1 cellular context compared by ENCODE assay signal in the genomic region with DNA sequence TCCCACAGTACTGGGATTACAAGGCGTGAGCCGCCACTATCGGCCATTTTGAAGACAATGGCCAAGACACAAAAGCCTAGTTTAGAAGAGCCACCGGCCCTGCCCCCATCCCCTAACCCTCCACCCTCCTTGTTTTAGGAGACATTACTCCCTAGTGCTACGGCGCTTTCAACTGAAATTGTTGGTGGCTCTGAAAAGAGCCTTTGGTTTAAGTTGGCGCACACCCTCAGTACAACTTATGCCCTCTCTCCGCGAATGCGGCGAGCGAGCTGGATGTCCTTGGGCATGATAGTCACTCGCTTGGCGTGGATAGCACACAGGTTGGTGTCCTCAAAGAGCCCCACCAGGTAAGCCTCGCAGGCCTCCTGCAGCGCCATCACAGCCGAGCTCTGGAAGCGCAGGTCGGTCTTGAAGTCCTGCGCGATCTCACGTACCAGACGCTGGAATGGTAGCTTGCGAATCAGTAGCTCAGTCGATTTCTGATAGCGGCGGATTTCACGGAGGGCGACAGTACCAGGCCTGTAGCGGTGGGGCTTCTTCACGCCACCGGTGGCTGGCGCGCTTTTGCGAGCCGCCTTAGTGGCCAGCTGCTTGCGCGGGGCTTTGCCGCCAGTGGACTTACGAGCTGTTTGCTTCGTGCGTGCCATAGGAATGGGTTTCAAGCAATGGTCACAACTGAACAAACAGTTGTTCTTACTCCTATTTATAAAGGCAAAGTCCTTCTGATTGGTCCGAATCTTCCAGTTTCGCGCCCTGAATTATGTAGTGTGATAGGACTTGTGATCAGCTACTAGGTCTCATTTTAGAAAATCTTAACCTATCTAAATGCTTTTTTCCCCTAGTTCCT.
TF ChIP-seq lines count a peak whose summit lies in the region.

No MANE protein-coding gene starts in this region.

TF ChIP-seq in K562, 482 proteins besides CTCF, POLR2A, EP300 and RAD21 (continued from another document and continues in another):
- 0 out of 2 replicates have a peak, but pooled peaks have one; percentile 12 for TF ChIP-seq NR4A1 (CRISPR knock-in tag; IDR thresholded peaks at IDR 0.05)
- TF ChIP-seq NR4A1 (tag; IDR thresholded peaks at IDR 0.05), result 0 out of 2 replicates have a peak, but pooled peaks have one; percentile 44
- TF ChIP-seq ZKSCAN8 (CRISPR knock-in tag; IDR thresholded peaks at IDR 0.05), result no peak
- TF ChIP-seq BRD9 (IDR thresholded peaks at IDR 0.05; ENCODE audit: low read depth, partially characterized antibody), result peak; percentile 84
- no peak for TF ChIP-seq E2F3 (CRISPR knock-in tag; IDR thresholded peaks at IDR 0.05)
- TF ChIP-seq CEBPB (tag; IDR thresholded peaks at IDR 0.05), result no peak
- TF ChIP-seq ILF3 (IDR thresholded peaks at IDR 0.05; ENCODE audit: borderline replicate concordance), result no peak
- TF ChIP-seq POLR2AphosphoS5 (IDR thresholded peaks at IDR 0.05; ENCODE audit: control insufficient read depth, insufficient read depth, low read depth, low read length), result peak; percentile 85
- TF ChIP-seq FOXM1 (IDR thresholded peaks at IDR 0.05; ENCODE audit: low read depth), result no peak
- peak; percentile 91; the same call in 1 of the 2 replicates for TF ChIP-seq FOXM1 (CRISPR knock-in tag; IDR thresholded peaks at IDR 0.05; ENCODE audit: low read depth)
- peak; percentile 86 for TF ChIP-seq THRA (IDR thresholded peaks at IDR 0.05)
- peak; percentile 70 to 77 for TF ChIP-seq NRF1 (conservative IDR thresholded peaks at IDR 0.05 in 1 of 2, IDR thresholded peaks at IDR 0.05 in 1 of 2)
- no peak for TF ChIP-seq STAT5A (IDR thresholded peaks at IDR 0.05; ENCODE audit: borderline replicate concordance, low read length)
- 0 out of 2 replicates have a peak, but pooled peaks have one; percentile 36 for TF ChIP-seq MTA1 (IDR thresholded peaks at IDR 0.05; ENCODE audit: borderline replicate concordance)
- peak; percentile 92 for TF ChIP-seq HNRNPLL (IDR thresholded peaks at IDR 0.05; ENCODE audit: low read depth, low read length, poor library complexity, severe bottlenecking)
- peak; percentile 87 for TF ChIP-seq PRPF4 (IDR thresholded peaks at IDR 0.05; ENCODE audit: insufficient read depth, low read depth, low read length, poor library complexity, severe bottlenecking)
- TF ChIP-seq MNT (conservative IDR thresholded peaks at IDR 0.05), result peak in 1 of 2 experiments; percentile 19; a peak in 1 of 4 replicates
- TF ChIP-seq ESRRA (IDR thresholded peaks at IDR 0.05; ENCODE audit: borderline replicate concordance, low read depth), result peak; percentile 62
- TF ChIP-seq XRCC5 (IDR thresholded peaks at IDR 0.05; ENCODE audit: low read depth, low read length), result no peak
- TF ChIP-seq RCOR1 (IDR thresholded peaks at IDR 0.05; ENCODE audit: borderline replicate concordance in 1 of 2, low read depth in 2 of 2, low read length in 2 of 2), result 0 out of 4 replicates have a peak, but pooled peaks of 1 of the 2 experiments have one; percentile 2
- no peak; a peak in 1 of 4 replicates for TF ChIP-seq TEAD1 (CRISPR knock-in tag; IDR thresholded peaks at IDR 0.05)
- TF ChIP-seq, protein P1, sequence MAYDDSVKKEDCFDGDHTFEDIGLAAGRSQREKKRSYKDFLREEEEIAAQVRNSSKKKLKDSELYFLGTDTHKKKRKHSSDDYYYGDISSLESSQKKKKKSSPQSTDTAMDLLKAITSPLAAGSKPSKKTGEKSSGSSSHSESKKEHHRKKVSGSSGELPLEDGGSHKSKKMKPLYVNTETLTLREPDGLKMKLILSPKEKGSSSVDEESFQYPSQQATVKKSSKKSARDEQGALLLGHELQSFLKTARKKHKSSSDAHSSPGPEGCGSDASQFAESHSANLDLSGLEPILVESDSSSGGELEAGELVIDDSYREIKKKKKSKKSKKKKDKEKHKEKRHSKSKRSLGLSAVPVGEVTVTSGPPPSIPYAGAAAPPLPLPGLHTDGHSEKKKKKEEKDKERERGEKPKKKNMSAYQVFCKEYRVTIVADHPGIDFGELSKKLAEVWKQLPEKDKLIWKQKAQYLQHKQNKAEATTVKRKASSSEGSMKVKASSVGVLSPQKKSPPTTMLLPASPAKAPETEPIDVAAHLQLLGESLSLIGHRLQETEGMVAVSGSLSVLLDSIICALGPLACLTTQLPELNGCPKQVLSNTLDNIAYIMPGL (CRISPR knock-in tag; IDR thresholded peaks at IDR 0.05), result no peak
- no peak for TF ChIP-seq RFX7 (CRISPR knock-in tag; IDR thresholded peaks at IDR 0.05)
- TF ChIP-seq FIP1L1 (IDR thresholded peaks at IDR 0.05; ENCODE audit: low read depth, low read length, poor library complexity, severe bottlenecking), result peak; percentile 82
- TF ChIP-seq HNRNPUL1 (IDR thresholded peaks at IDR 0.05; ENCODE audit: low read length), result no peak
- no peak for TF ChIP-seq ZNF609 (CRISPR knock-in tag; IDR thresholded peaks at IDR 0.05; ENCODE audit: borderline replicate concordance)
- TF ChIP-seq ZNF668 (CRISPR knock-in tag; IDR thresholded peaks at IDR 0.05), result no peak
- 0 out of 2 replicates have a peak, but pooled peaks have one; percentile 5 for TF ChIP-seq TOE1 (IDR thresholded peaks at IDR 0.05; ENCODE audit: borderline replicate concordance)
- peak; percentile 13; the same call in 1 of the 2 replicates for TF ChIP-seq TOE1 (CRISPR knock-in tag; IDR thresholded peaks at IDR 0.05; ENCODE audit: borderline replicate concordance, low read depth)
- no peak for TF ChIP-seq ZNF717 (CRISPR knock-in tag; IDR thresholded peaks at IDR 0.05)
- peak in 1 of 2 experiments; percentile 24; a peak in 1 of 4 replicates for TF ChIP-seq CSDE1 (IDR thresholded peaks at IDR 0.05)
- TF ChIP-seq CCNT2 (IDR thresholded peaks at IDR 0.05; ENCODE audit: borderline replicate concordance, extremely low read depth, insufficient read length, low read depth, low read length), result peak; percentile 47
- TF ChIP-seq ZNF76 (CRISPR knock-in tag; IDR thresholded peaks at IDR 0.05; ENCODE audit: borderline replicate concordance), result no peak
- 0 out of 2 replicates have a peak, but pooled peaks have one; percentile 7 for TF ChIP-seq GABPB1 (CRISPR knock-in tag; IDR thresholded peaks at IDR 0.05)
- 0 out of 2 replicates have a peak, but pooled peaks have one; percentile 43 for TF ChIP-seq NR2C2 (CRISPR knock-in tag; IDR thresholded peaks at IDR 0.05)
- peak; percentile 46; the same call in 1 of the 2 replicates for TF ChIP-seq NR2C2 (tag; IDR thresholded peaks at IDR 0.05)
- TF ChIP-seq TAF9B (IDR thresholded peaks at IDR 0.05; ENCODE audit: partially characterized antibody), result peak; percentile 14
- peak; percentile 74 for TF ChIP-seq ZNF175 (CRISPR knock-in tag; IDR thresholded peaks at IDR 0.05; ENCODE audit: low read depth)
- TF ChIP-seq, protein P2, sequence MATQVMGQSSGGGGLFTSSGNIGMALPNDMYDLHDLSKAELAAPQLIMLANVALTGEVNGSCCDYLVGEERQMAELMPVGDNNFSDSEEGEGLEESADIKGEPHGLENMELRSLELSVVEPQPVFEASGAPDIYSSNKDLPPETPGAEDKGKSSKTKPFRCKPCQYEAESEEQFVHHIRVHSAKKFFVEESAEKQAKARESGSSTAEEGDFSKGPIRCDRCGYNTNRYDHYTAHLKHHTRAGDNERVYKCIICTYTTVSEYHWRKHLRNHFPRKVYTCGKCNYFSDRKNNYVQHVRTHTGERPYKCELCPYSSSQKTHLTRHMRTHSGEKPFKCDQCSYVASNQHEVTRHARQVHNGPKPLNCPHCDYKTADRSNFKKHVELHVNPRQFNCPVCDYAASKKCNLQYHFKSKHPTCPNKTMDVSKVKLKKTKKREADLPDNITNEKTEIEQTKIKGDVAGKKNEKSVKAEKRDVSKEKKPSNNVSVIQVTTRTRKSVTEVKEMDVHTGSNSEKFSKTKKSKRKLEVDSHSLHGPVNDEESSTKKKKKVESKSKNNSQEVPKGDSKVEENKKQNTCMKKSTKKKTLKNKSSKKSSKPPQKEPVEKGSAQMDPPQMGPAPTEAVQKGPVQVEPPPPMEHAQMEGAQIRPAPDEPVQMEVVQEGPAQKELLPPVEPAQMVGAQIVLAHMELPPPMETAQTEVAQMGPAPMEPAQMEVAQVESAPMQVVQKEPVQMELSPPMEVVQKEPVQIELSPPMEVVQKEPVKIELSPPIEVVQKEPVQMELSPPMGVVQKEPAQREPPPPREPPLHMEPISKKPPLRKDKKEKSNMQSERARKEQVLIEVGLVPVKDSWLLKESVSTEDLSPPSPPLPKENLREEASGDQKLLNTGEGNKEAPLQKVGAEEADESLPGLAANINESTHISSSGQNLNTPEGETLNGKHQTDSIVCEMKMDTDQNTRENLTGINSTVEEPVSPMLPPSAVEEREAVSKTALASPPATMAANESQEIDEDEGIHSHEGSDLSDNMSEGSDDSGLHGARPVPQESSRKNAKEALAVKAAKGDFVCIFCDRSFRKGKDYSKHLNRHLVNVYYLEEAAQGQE (CRISPR knock-in tag; IDR thresholded peaks at IDR 0.05; ENCODE audit: low read depth), result no peak
- TF ChIP-seq ZBTB17 (CRISPR knock-in tag; IDR thresholded peaks at IDR 0.05), result no peak
- TF ChIP-seq NCOA4 (IDR thresholded peaks at IDR 0.05; ENCODE audit: partially characterized antibody), result no peak
- TF ChIP-seq, protein P3, sequence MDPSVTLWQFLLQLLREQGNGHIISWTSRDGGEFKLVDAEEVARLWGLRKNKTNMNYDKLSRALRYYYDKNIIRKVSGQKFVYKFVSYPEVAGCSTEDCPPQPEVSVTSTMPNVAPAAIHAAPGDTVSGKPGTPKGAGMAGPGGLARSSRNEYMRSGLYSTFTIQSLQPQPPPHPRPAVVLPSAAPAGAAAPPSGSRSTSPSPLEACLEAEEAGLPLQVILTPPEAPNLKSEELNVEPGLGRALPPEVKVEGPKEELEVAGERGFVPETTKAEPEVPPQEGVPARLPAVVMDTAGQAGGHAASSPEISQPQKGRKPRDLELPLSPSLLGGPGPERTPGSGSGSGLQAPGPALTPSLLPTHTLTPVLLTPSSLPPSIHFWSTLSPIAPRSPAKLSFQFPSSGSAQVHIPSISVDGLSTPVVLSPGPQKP (CRISPR knock-in tag; IDR thresholded peaks at IDR 0.05), result no peak
- no peak for TF ChIP-seq CREB3L1 (IDR thresholded peaks at IDR 0.05; ENCODE audit: borderline replicate concordance, low read depth)
- TF ChIP-seq RBBP5 (IDR thresholded peaks at IDR 0.05; ENCODE audit: borderline replicate concordance, insufficient read depth, low read length, poor library complexity, severe bottlenecking), result peak; percentile 74
- peak; percentile 60 for TF ChIP-seq MBD2 (IDR thresholded peaks at IDR 0.05; ENCODE audit: borderline replicate concordance, low read depth)
